ENCODE assay signal across 8 cellular contexts in the genomic region with DNA sequence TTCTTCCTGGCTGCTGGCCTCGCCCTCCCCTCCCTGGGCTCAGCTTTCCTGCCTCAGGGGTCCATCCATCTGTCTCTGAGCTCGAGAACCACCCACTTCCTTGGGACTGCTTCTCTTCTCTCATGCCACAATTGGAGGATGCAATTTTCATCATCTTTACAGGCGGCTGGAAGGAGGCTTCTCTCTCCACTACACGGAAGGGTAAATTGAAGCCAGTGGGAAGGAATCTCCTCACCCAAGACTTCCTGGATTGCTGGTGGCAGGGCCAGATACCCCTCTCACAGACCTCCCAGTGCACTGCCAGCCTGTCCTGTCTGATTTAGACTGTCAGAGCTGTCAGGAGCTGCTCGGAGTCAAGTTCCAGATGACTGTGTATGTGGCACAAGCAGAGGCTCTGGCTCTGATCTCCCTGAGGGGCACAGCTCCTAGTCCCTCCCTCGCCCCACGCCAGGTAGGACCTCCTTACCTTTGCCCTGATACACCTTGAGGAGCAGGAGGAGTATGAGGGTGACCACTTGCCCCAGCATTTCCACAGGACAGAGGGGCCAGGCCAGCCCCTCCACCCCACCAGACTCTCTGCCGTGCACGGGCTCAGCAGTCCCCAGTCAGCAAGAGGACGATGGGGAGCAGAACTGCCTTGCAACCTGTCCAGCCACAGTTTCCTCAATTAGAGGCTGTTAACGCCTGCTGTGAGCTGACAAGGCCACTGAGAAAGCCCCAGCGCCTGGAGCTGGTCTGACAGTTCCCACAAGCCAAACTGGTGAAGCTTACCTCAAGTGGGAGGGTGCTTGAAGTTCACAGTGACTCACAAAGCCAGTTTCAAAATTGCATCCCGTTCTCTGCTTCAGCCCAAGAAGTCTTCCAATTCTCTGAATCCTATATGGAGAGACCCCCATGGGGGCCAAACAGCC. TPM values are rescaled to one million over a fixed set of nuclear protein-coding genes. Genes with fewer than 3 reads are reported as not detected.
DNase-seq lines count a peak whose midpoint lies in the region; TF ChIP-seq lines count a peak whose summit lies in the region.

A gene with protein sequence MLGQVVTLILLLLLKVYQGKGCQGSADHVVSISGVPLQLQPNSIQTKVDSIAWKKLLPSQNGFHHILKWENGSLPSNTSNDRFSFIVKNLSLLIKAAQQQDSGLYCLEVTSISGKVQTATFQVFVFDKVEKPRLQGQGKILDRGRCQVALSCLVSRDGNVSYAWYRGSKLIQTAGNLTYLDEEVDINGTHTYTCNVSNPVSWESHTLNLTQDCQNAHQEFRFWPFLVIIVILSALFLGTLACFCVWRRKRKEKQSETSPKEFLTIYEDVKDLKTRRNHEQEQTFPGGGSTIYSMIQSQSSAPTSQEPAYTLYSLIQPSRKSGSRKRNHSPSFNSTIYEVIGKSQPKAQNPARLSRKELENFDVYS (minus strand): TSS at position 737 of the 911 bp plus-strand sequence. CDS start 210 bp downstream, at position 527.

- H3K23ac ChIP-seq in neuronal stem cell (ENCODE audit: low read depth, low read length, poor library complexity), result peak within 1 kb of the TSS; percentile 35

- H3K4me3 ChIP-seq in GM12864 (ENCODE audit: low read depth, low read length) (no peak within 1 kb of the TSS), H7 (ENCODE audit: insufficient read depth, low read depth, low read length) (no peak within 1 kb of the TSS), NT2/D1 (ENCODE audit: insufficient read length, low read depth) (no peak within 1 kb of the TSS), neuronal stem cell (ENCODE audit: low read length in 2 of 2) (no peak within 1 kb of the TSS), HAP-1 (no peak within 1 kb of the TSS)

- no peak within 1 kb of the TSS for H2BK12ac ChIP-seq in neuronal stem cell (ENCODE audit: low read length)

- no peak within 1 kb of the TSS for H2AFZ ChIP-seq in neuronal stem cell (ENCODE audit: low read length)

- H3K4me2 ChIP-seq in neuronal stem cell (ENCODE audit: insufficient read depth, low read length, poor library complexity, severe bottlenecking), result no peak within 1 kb of the TSS

- H3K9me3 ChIP-seq in NT2/D1 (ENCODE audit: insufficient read depth, low read length) (no peaks in the 10 kb centered on the region; the same call in 1 of the 2 replicates), neuronal stem cell (replicated peaks in 1 of 2; ENCODE audit: control insufficient read depth in 2 of 2, insufficient read depth in 1 of 2, low read depth in 1 of 2, low read length in 2 of 2) (no peaks in the 10 kb centered on the region), HAP-1 (no peaks in the 10 kb centered on the region)

- no peaks in the 10 kb centered on the region for H3K79me1 ChIP-seq in neuronal stem cell (ENCODE audit: low read depth, low read length)

- H2AK5ac ChIP-seq in neuronal stem cell (ENCODE audit: low read depth, low read length), result no peak within 1 kb of the TSS

- no peak within 1 kb of the TSS for H3K4ac ChIP-seq in neuronal stem cell (ENCODE audit: low read length)

- H4K91ac ChIP-seq in neuronal stem cell (ENCODE audit: low read depth, low read length, poor library complexity), result no peak within 1 kb of the TSS

- peak within 1 kb of the TSS; percentile 53 for H3K9ac ChIP-seq in NT2/D1 (ENCODE audit: insufficient read length, low read depth)
- H3K9ac ChIP-seq in neuronal stem cell (ENCODE audit: low read depth, low read length, poor library complexity), result no peak within 1 kb of the TSS

- H3K14ac ChIP-seq in neuronal stem cell (ENCODE audit: low read length), result peak within 1 kb of the TSS; percentile 63

- in situ Hi-C loops in HAP-1 (cut with MboI; ENCODE audit: low sequenced_read_pairs), result no loop called here

- DNase-seq in GM12864 (ENCODE audit: low read depth) (peak; percentile 29), H7 (peak; percentile 19), NT2/D1 (ENCODE audit: low read depth, low spot score) (peak; percentile 73), neuronal stem cell (ENCODE audit: low spot score) (no peak), NCI-H345 treated with DMSO at 0.1 percent for 48 hours (lab: John Stamatoyannopoulos, UW; ENCODE audit: unreplicated experiment) (no peak), NCI-H1694 treated with DMSO at 0.1 percent for 48 hours (lab: John Stamatoyannopoulos, UW) (no peak), HAP-1 (ENCODE audit: low spot score in 2 of 2) (no peak)
- peak; percentile 26 for DNase-seq in activated naive CD4-positive, alpha-beta T cell treated with anti-CD3 and anti-CD28 coated beads, Interleukin-2, amount 50 U/mL, for 16 hours

- H3K18ac ChIP-seq in neuronal stem cell (ENCODE audit: low read length), result peak within 1 kb of the TSS; percentile 82

- no peak within 1 kb of the TSS for H4K8ac ChIP-seq in neuronal stem cell (ENCODE audit: low read depth, low read length)

- H3K36me3 ChIP-seq in H7 (replicated peaks; ENCODE audit: control insufficient read depth, insufficient read depth, low read length) (no peaks in the 10 kb centered on the region), NT2/D1 (ENCODE audit: insufficient read depth, insufficient read length, low read length) (no peaks in the 10 kb centered on the region), neuronal stem cell (replicated peaks in 1 of 2; ENCODE audit: control insufficient read depth in 2 of 2, insufficient read depth in 2 of 2, low read length in 2 of 2) (no peaks in the 10 kb centered on the region), HAP-1 (replicated peaks) (no peaks in the 10 kb centered on the region)

- no peak within 1 kb of the TSS for H2BK5ac ChIP-seq in neuronal stem cell (ENCODE audit: low read length)

- TF ChIP-seq CTCF in GM12864 (IDR thresholded peaks at IDR 0.05; ENCODE audit: low read depth, low read length, missing control alignments), result no peak

- WGBS in neuronal stem cell (ENCODE audit: extremely low coverage in 2 of 2, insufficient read length in 2 of 2, insufficient replicate concordance in 1 of 2), 2 donors, result no CpG with 5 or more reads among the region's 13 CpGs

- H3K4me1 ChIP-seq in NT2/D1 (ENCODE audit: insufficient read depth, insufficient read length) (peaks cover 10% of the 10 kb centered on the region), neuronal stem cell (ENCODE audit: control insufficient read depth in 2 of 2, insufficient read depth in 1 of 2, low read depth in 1 of 2, low read length in 2 of 2) (peaks cover 0 to 9% of the 10 kb centered on the region in 2 donors), HAP-1 (no peaks in the 10 kb centered on the region)

- no peak within 1 kb of the TSS for H2BK120ac ChIP-seq in neuronal stem cell (ENCODE audit: low read depth, low read length)

- no peak within 1 kb of the TSS for H2BK15ac ChIP-seq in neuronal stem cell (ENCODE audit: low read length)

- no peaks in the 10 kb centered on the region for H3K27me3 ChIP-seq in H7 (ENCODE audit: control insufficient read depth, insufficient read depth, low read length)
- H3K27me3 ChIP-seq in NT2/D1 (ENCODE audit: insufficient read depth, insufficient read length), result peaks cover 5% of the 10 kb centered on the region
- no peaks in the 10 kb centered on the region for H3K27me3 ChIP-seq in neuronal stem cell (ENCODE audit: control insufficient read depth in 3 of 3, insufficient read depth in 3 of 3, low read depth in 1 of 3, low read length in 3 of 3)
- no peaks in the 10 kb centered on the region for H3K27me3 ChIP-seq in HAP-1 (ENCODE audit: low read depth)

- H3K27ac ChIP-seq in neuronal stem cell (replicated peaks; ENCODE audit: low read length), result no peak within 1 kb of the TSS

RNA-seq across cellular contexts. Expression of the gene that starts here (rescaled TPM):
- total RNA-seq in H7 (2014; rRNA removed; shearing (Covaris generic)), result not detected in 2 replicates
- not detected for polyA plus RNA-seq in neuronal stem cell (2013, experiment 1 of 2)
- not detected for polyA plus RNA-seq in neuronal stem cell (2013, experiment 2 of 2)

Comparison
In these comparisons a context has a peak if more than half of its experiments do, and no peak if none do; other contexts are left out.
1. Peak in DNase-seq in H7; RNA of the gene not detected or under 1 TPM.
2. DNase-seq: peak in GM12864 (single experiment), NT2/D1 (single experiment) and activated naive CD4-positive, alpha-beta T cell treated with anti-CD3 and anti-CD28 coated beads, Interleukin-2, amount 50 U/mL, for 16 hours (single experiment); none in neuronal stem cell (single experiment), NCI-H345 treated with DMSO at 0.1 percent for 48 hours (single experiment), NCI-H1694 treated with DMSO at 0.1 percent for 48 hours (single experiment) and HAP-1 (0 of 2).